In genomic region chr20:61886721-61887658, GRCh38 we compare ENCODE assay signal across 8 cellular contexts.
DNase-seq lines count a peak whose midpoint lies in the region; ATAC-seq, FAIRE-seq and TF ChIP-seq lines count a peak whose summit lies in the region.

No MANE protein-coding gene starts in this region.

- WGBS in prostate gland = 58% methylated on average over 20 of the region's 22 CpGs

- H3K4me1 Mint-ChIP-seq in activated CD4-positive, alpha-beta memory T cell treated with anti-CD3 and anti-CD28 coated beads, Interleukin-2, amount 10 ng/mL, durations not matched to agents 7 days and 5 days = peaks cover 2% of the 10 kb centered on the region

- DNase-seq in activated naive CD4-positive, alpha-beta T cell treated with Interleukin-2 at 50 U/mL for 16 hours = peak; percentile 19
- no peak for DNase-seq in activated naive CD4-positive, alpha-beta T cell treated with anti-CD3 and anti-CD28 coated beads, Interleukin-2, amount 50 U/mL, for 16 hours
- DNase-seq in NCI-H1092 (lab: John Stamatoyannopoulos, UW) = peak; percentile 34
- DNase-seq in activated CD4-positive, alpha-beta memory T cell treated with anti-CD3 and anti-CD28 coated beads, Interleukin-2, amount 10 ng/mL, durations not matched to agents 7 days and 5 days = peak; percentile 45
- peak; percentile 36 to 70 for DNase-seq in frontal cortex (ENCODE audit: low spot score in 2 of 2)
- DNase-seq in prostate gland (ENCODE audit: low spot score) = no peak

- no peak for TF ChIP-seq POLR2A in prostate gland (IDR thresholded peaks at IDR 0.05)

- no peak overlapping the region for H3K4me3 Mint-ChIP-seq in activated CD4-positive, alpha-beta memory T cell treated with anti-CD3 and anti-CD28 coated beads, Interleukin-2, amount 10 ng/mL, durations not matched to agents 7 days and 5 days

- H3K9me3 Mint-ChIP-seq in activated CD4-positive, alpha-beta memory T cell treated with anti-CD3 and anti-CD28 coated beads, Interleukin-2, amount 10 ng/mL, durations not matched to agents 7 days and 5 days = peaks cover 10% of the 10 kb centered on the region

- no peaks in the 10 kb centered on the region for H3K36me3 Mint-ChIP-seq in activated CD4-positive, alpha-beta memory T cell treated with anti-CD3 and anti-CD28 coated beads, Interleukin-2, amount 10 ng/mL, durations not matched to agents 7 days and 5 days (ENCODE audit: low read depth)

- H3K27me3 ChIP-seq in prostate gland (replicated peaks; ENCODE audit: insufficient read depth) = peaks cover 7% of the 10 kb centered on the region

- no peaks in the 10 kb centered on the region for H3K36me3 ChIP-seq in prostate gland

- H3K27me3 Mint-ChIP-seq in activated CD4-positive, alpha-beta memory T cell treated with anti-CD3 and anti-CD28 coated beads, Interleukin-2, amount 10 ng/mL, durations not matched to agents 7 days and 5 days = no peaks in the 10 kb centered on the region

- no peaks in the 10 kb centered on the region for H3K4me1 ChIP-seq in prostate gland (replicated peaks)

- POLR2A ChIA-PET in activated CD4-positive, alpha-beta memory T cell treated with anti-CD3 and anti-CD28 coated beads, Interleukin-2, amount 10 ng/mL, durations not matched to agents 7 days and 5 days (lab: Charles Lee) = no interaction called here

- no peak overlapping the region for H3K27ac ChIP-seq in prostate gland

- TF ChIP-seq CTCF in prostate gland (IDR thresholded peaks at IDR 0.05) = peak in 3 of 4 experiments; percentile 39 to 55 (median 43)

- ATAC-seq in HG03196 (IDR thresholded peaks at IDR 0.05; ENCODE audit: unreplicated experiment) (no peak), GM21526 (IDR thresholded peaks at IDR 0.05; ENCODE audit: low FRiP score, unreplicated experiment) (no peak)

- CTCF ChIA-PET in activated CD4-positive, alpha-beta memory T cell treated with anti-CD3 and anti-CD28 coated beads, Interleukin-2, amount 10 ng/mL, durations not matched to agents 7 days and 5 days (lab: Charles Lee) = interaction anchor here (0.6 to 1.3 kb wide), 2 partner anchors 9 to 25 kb away, joined by 3 read pairs; no protein-coding TSS in a partner anchor

- no peak overlapping the region for H3K4me3 ChIP-seq in prostate gland

- no peak overlapping the region for H3K27ac Mint-ChIP-seq in activated CD4-positive, alpha-beta memory T cell treated with anti-CD3 and anti-CD28 coated beads, Interleukin-2, amount 10 ng/mL, durations not matched to agents 7 days and 5 days

- no peaks in the 10 kb centered on the region for H3K9me3 ChIP-seq in prostate gland

- FAIRE-seq in frontal cortex (lab: Jason Lieb, UNC) = no peak

- intact Hi-C loops in prostate gland (cut with DNase I) = no loop called here

Comparison
In these comparisons a context has a peak if more than half of its experiments do, and no peak if none do; other contexts are left out.
1. DNase-seq: peak in activated naive CD4-positive, alpha-beta T cell treated with Interleukin-2 at 50 U/mL for 16 hours (single experiment), NCI-H1092 (single experiment), activated CD4-positive, alpha-beta memory T cell treated with anti-CD3 and anti-CD28 coated beads, Interleukin-2, amount 10 ng/mL, durations not matched to agents 7 days and 5 days (single experiment) and frontal cortex (2 of 2); none in activated naive CD4-positive, alpha-beta T cell treated with anti-CD3 and anti-CD28 coated beads, Interleukin-2, amount 50 U/mL, for 16 hours (single experiment) and prostate gland (single experiment).